ENCODE assay signal across 27 cellular contexts in genomic region chr11:116115801-116116200, GRCh38.
"Had no signal": no experiment of that assay in that cellular context is flagged by ENCODE, and none has a peak within 500 bp of the region (broad histone marks: within the 10 kb centered on the region; RNA-seq: fewer than 3 reads in every experiment).

No MANE protein-coding gene starts in this region.

- H3K27me3 ChIP-seq: colonic mucosa, foreskin keratinocyte, gastrocnemius medialis had no signal

- H3K9me3 ChIP-seq: colonic mucosa, gastrocnemius medialis had no signal

- DNase-seq: colonic mucosa; cortex of kidney; dermis blood vessel endothelial cell; dorsolateral prefrontal cortex; effector CD4-positive, alpha-beta T cell; effector CD8-positive, alpha-beta T cell; effector memory CD4-positive, alpha-beta T cell; effector memory CD8-positive, alpha-beta T cell; erythroblast; esophagus squamous epithelium; foreskin fibroblast; foreskin keratinocyte; foreskin melanocyte; gastrocnemius medialis; glutamatergic neuron; head of caudate nucleus; heart left ventricle; heart right ventricle had no signal

- H3K36me3 ChIP-seq: colonic mucosa, esophagus muscularis mucosa, esophagus squamous epithelium, gastrocnemius medialis, gastroesophageal sphincter, heart left ventricle, heart right ventricle had no signal

- ATAC-seq: effector memory CD8-positive, alpha-beta T cell; esophagus mucosa; foreskin keratinocyte; gastrocnemius medialis; gastroesophageal sphincter; heart left ventricle; heart right ventricle had no signal

- H3K4me3 ChIP-seq: colonic mucosa, coronary artery, dorsolateral prefrontal cortex, esophagus muscularis mucosa, esophagus squamous epithelium, gastrocnemius medialis, gastroesophageal sphincter, heart left ventricle, heart right ventricle had no signal

- FAIRE-seq: colon, endometrium, endothelial cell of umbilical vein, frontal cortex had no signal

- H3K27ac ChIP-seq: colonic mucosa, coronary artery, epithelial cell of prostate, esophagus muscularis mucosa, esophagus squamous epithelium, foreskin keratinocyte, gastrocnemius medialis, gastroesophageal sphincter, heart left ventricle, heart right ventricle had no signal

- H3K4me1 ChIP-seq: colonic mucosa, esophagus muscularis mucosa, foreskin keratinocyte, gastrocnemius medialis, gastroesophageal sphincter, heart left ventricle had no signal
